ENCODE assay signal across 10 cellular contexts in the genomic region with DNA sequence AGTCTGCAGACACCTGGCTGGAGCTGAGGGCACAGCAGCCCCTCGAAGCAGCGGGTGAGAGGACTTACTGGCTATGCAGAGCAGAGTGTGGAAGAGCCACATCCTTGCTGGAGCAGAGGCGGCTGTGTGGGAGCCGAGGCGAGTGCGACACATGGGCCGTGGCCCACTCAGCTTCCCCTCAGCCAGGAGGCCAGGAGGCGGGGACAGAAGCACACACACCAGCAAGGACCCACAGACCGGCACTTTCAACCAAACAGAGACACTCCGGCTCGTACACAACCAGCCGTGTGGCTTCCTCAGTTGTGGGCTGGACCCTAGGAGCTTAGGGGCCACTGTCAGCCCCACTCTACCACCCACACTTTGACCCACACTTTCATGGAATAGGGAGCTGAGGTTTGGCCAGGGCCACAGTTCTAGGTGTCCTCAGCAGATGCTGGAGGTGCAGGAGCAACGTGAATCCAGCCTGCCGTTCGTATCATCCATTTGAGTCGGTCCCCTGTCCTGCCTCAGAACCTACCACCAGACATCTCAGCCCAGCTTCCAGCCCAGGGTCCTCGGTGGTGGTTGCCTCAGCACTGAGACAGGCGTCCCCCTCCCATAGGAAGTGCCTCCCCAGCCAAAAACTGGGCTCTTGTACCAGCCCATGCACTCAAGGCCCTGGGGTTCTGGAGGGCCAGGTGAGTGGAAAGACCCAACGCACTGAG. TPM values are rescaled to one million over a fixed set of nuclear protein-coding genes. Genes with fewer than 3 reads are reported as not detected.
DNase-seq lines count a peak whose midpoint lies in the region; ATAC-seq and TF ChIP-seq lines count a peak whose summit lies in the region.
"Had no signal": no experiment of that assay in that cellular context is flagged by ENCODE, and none has a peak within 500 bp of the region (broad histone marks: within the 10 kb centered on the region; RNA-seq: fewer than 3 reads in every experiment).

TSS of gene ITGAE (minus strand) at position 146 of the 704 bp plus-strand sequence. CDS start at position 102, 44 bp downstream.

- H3K9me3 ChIP-seq in duodenal mucosa (ENCODE audit: control insufficient read depth in 1 of 2, low read length in 2 of 2) (no peaks in the 10 kb centered on the region), vagina (no peaks in the 10 kb centered on the region)

- peaks cover 8% of the 10 kb centered on the region for H3K4me1 Mint-ChIP-seq in activated naive CD4-positive, alpha-beta T cell treated with anti-CD3 and anti-CD28 coated beads for 36 hours (ENCODE audit: low read depth)
- H3K4me1 Mint-ChIP-seq in mesothelial cell of epicardium, result no peaks in the 10 kb centered on the region

- no peaks in the 10 kb centered on the region for H3K36me3 Mint-ChIP-seq in activated naive CD4-positive, alpha-beta T cell treated with anti-CD3 and anti-CD28 coated beads for 36 hours (ENCODE audit: low read depth)
- peaks cover 7% of the 10 kb centered on the region for H3K36me3 Mint-ChIP-seq in mesothelial cell of epicardium

- H3K27me3 ChIP-seq in duodenal mucosa (ENCODE audit: control insufficient read depth in 1 of 2, insufficient read depth in 2 of 2, low read length in 2 of 2) (no peaks in the 10 kb centered on the region), vagina (no peaks in the 10 kb centered on the region)

- ATAC-seq in HG03521 (IDR thresholded peaks at IDR 0.05; ENCODE audit: unreplicated experiment) (no peak), GM18519 (IDR thresholded peaks at IDR 0.05; ENCODE audit: low FRiP score, unreplicated experiment) (no peak)

- TF ChIP-seq CTCF in mesothelial cell of epicardium (IDR thresholded peaks at IDR 0.05; ENCODE audit: unreplicated experiment) (no peak), vagina (IDR thresholded peaks at IDR 0.05) (no peak)

- H3K9ac ChIP-seq in duodenal mucosa (ENCODE audit: low read depth in 1 of 2, low read length in 2 of 2), result peak within 1 kb of the TSS; percentile 12 to 15

- intact Hi-C loops in activated naive CD4-positive, alpha-beta T cell treated with anti-CD3 and anti-CD28 coated beads for 36 hours (cut with micrococcal nuclease), result no loop called here
- intact Hi-C loops in vagina (cut with DNase I), result no loop called here

- H3K9me3 Mint-ChIP-seq in activated naive CD4-positive, alpha-beta T cell treated with anti-CD3 and anti-CD28 coated beads for 36 hours, result no peaks in the 10 kb centered on the region
- H3K9me3 Mint-ChIP-seq in mesothelial cell of epicardium, result no peaks in the 10 kb centered on the region

- no peak for DNase-seq in activated naive CD4-positive, alpha-beta T cell treated with anti-CD3 and anti-CD28 coated beads for 36 hours
- no peak for DNase-seq in activated naive CD4-positive, alpha-beta T cell (lab: John Stamatoyannopoulos, UW)
- DNase-seq in mesothelial cell of epicardium (ENCODE audit: low spot score in 2 of 2, unreplicated experiment in 2 of 2) (no peak), vagina (ENCODE audit: extremely low spot score in 2 of 2) (no peak), retina (no peak)
- DNase-seq: NCI-H1417 had no signal

- H3K27me3 Mint-ChIP-seq in activated naive CD4-positive, alpha-beta T cell treated with anti-CD3 and anti-CD28 coated beads for 36 hours (ENCODE audit: low read depth), result no peaks in the 10 kb centered on the region
- no peaks in the 10 kb centered on the region for H3K27me3 Mint-ChIP-seq in mesothelial cell of epicardium (ENCODE audit: low read depth)

- H3K4me3 ChIP-seq in duodenal mucosa (ENCODE audit: low read depth in 1 of 2, low read length in 2 of 2) (peak within 1 kb of the TSS in 1 of 2 donors; percentile 13), vagina (no peak within 1 kb of the TSS)

- no peak within 1 kb of the TSS for H3K27ac ChIP-seq in duodenal mucosa (ENCODE audit: low read depth, low read length)
- H3K27ac ChIP-seq in vagina, result peak within 1 kb of the TSS; percentile 67
- H3K27ac ChIP-seq: C4-2B had no signal

- H3K4me3 Mint-ChIP-seq in activated naive CD4-positive, alpha-beta T cell treated with anti-CD3 and anti-CD28 coated beads for 36 hours, result no peak within 1 kb of the TSS
- no peak within 1 kb of the TSS for H3K4me3 Mint-ChIP-seq in mesothelial cell of epicardium

- no peak for TF ChIP-seq POLR2A in vagina (IDR thresholded peaks at IDR 0.05)

- H3K4me1 ChIP-seq in duodenal mucosa (ENCODE audit: control insufficient read depth in 1 of 2, insufficient read depth in 2 of 2, low read length in 2 of 2), result peaks cover 4 to 13% of the 10 kb centered on the region in 2 donors
- no peaks in the 10 kb centered on the region for H3K4me1 ChIP-seq in vagina

- H3K36me3 ChIP-seq in duodenal mucosa (ENCODE audit: control insufficient read depth in 1 of 2, insufficient read depth in 2 of 2, low read length in 2 of 2) (peaks cover 0 to under 1% of the 10 kb centered on the region in 2 donors), vagina (no peaks in the 10 kb centered on the region)

- CTCF ChIA-PET in activated naive CD4-positive, alpha-beta T cell treated with anti-CD3 and anti-CD28 coated beads for 36 hours (lab: Charles Lee), result interaction anchor here (1.0 to 1.5 kb wide), 2 partner anchors 26 to 64 kb away, joined by 3 read pairs; no protein-coding TSS in a partner anchor

- H3K27ac Mint-ChIP-seq in activated naive CD4-positive, alpha-beta T cell treated with anti-CD3 and anti-CD28 coated beads for 36 hours, result no peak within 1 kb of the TSS
- H3K27ac Mint-ChIP-seq in mesothelial cell of epicardium, result no peak within 1 kb of the TSS

RNA-seq across cellular contexts. Expression of gene ITGAE, which starts in this region (rescaled TPM):
- total RNA-seq in activated naive CD4-positive, alpha-beta T cell treated with anti-CD3 and anti-CD28 coated beads for 36 hours, result 10 to 100 TPM; 31.7 to 32.4 TPM
- total RNA-seq in mesothelial cell of epicardium (19.8 to 20.6 TPM (median 20.4 TPM) in 3 replicates), vagina (30.9 TPM)
